1 cellular context compared by ENCODE assay signal in the genomic region with DNA sequence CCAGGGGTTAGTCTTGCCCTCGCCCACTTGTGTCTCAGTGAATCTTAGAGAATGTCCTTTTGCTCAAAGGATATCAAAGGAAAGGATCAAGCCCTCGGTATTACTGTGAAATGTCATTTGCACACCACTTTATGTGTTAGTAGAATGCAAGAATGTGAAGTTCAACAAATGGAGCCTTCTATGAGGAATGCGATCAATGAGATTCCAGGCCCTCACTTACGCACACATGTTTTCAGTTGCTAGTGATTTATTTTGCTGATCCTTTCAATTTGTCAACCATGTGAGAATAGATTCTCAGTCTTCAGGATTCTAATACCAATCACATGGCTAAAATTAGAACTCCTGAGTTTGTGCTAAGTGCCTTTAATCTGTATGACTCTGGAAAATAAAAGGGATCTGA.
TF ChIP-seq lines count a peak whose summit lies in the region.

No MANE protein-coding gene starts in this region.

TF ChIP-seq in GM23338, 12 proteins besides CTCF, POLR2A, EP300 and RAD21 (continued from another document):
- TF ChIP-seq ZNF462 (CRISPR knock-in tag; IDR thresholded peaks at IDR 0.05) (no peak), REST (IDR thresholded peaks at IDR 0.05; ENCODE audit: unreplicated experiment) (no peak), EZH2phosphoT487 (IDR thresholded peaks at IDR 0.05; ENCODE audit: unreplicated experiment) (no peak), JUNB (IDR thresholded peaks at IDR 0.05; ENCODE audit: unreplicated experiment) (no peak), EZH2 (IDR thresholded peaks at IDR 0.05; ENCODE audit: low read depth, unreplicated experiment) (no peak)
